26 cellular contexts compared by ENCODE assay signal in the genomic region with DNA sequence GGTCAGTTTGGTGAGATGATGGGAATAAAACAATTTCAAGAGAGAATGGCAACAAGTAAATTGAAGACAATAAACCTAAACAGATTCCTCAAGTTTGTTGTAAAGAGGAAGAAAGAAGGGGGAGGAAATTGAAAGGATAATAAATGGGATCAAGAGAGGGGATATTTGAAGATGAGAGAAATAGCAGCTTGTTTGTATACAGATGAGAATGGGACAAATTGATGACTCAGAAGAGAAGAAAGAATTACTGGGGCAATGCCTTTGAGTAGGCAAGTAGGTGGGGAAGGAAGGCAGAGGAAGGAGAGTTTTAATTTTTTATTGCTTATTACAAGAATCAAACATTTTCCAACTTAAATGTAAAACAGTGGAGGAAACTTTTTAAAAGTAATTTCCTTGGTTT.
"Had no signal": no experiment of that assay in that cellular context is flagged by ENCODE, and none has a peak within 500 bp of the region (broad histone marks: within the 10 kb centered on the region; RNA-seq: fewer than 3 reads in every experiment).

No MANE protein-coding gene starts in this region.

- H3K27me3 ChIP-seq: colonic mucosa, gastroesophageal sphincter, neutrophil, uterus had no signal

- H3K9me3 ChIP-seq: colonic mucosa, neutrophil had no signal

- H3K36me3 ChIP-seq: uterus had no signal

- FAIRE-seq: kidney, small intestine had no signal

- H3K27ac ChIP-seq: colonic mucosa, gastroesophageal sphincter, neutrophil, uterus had no signal

- H3K4me1 ChIP-seq: colonic mucosa, uterus had no signal

- ATAC-seq: activated CD8-positive, alpha-beta memory T cell treated with anti-CD3 and anti-CD28 coated beads, Interleukin-2, amount 10 ng/mL, durations not matched to agents 7 days and 5 days; activated CD8-positive, alpha-beta T cell treated with anti-CD3 and anti-CD28 coated beads, Interleukin-2, amount 10 ng/mL, durations not matched to agents 7 days and 5 days; gastroesophageal sphincter; sciatic nerve; stimulated activated memory B cell treated with anti-CD40 and anti-IgM and Interleukin-4, amounts not matched to agents 10 μg/mL and 1 μg/mL and 100 μg/mL, for 72 hours; stimulated activated naive CD8-positive, alpha-beta T cell treated with anti-CD3 and anti-CD28 coated beads, Interleukin-15, amount 100 ng/mL, for 72 hours had no signal

- DNase-seq: activated CD4-positive, alpha-beta T cell treated with anti-CD3 and anti-CD28 coated beads for 36 hours; activated CD4-positive, CD25-positive, alpha-beta regulatory T cell; activated CD8-positive, alpha-beta memory T cell treated with anti-CD3 and anti-CD28 coated beads, Interleukin-2, amount 10 ng/mL, durations not matched to agents 7 days and 5 days; activated CD8-positive, alpha-beta T cell treated with anti-CD3 and anti-CD28 coated beads, Interleukin-2, amount 10 ng/mL, durations not matched to agents 7 days and 5 days; activated effector memory CD4-positive, alpha-beta T cell treated with Interleukin-2 at 50 U/mL for 16 hours; activated naive CD4-positive, alpha-beta T cell treated with Interleukin-2 at 50 U/mL for 16 hours; activated T-cell treated with anti-CD3 and anti-CD28 coated beads for 4 hours; anterior cingulate cortex; colonic mucosa; effector CD8-positive, alpha-beta T cell; hippocampal formation; kidney; left colon; naive B cell; nephron progenitor cell; small intestine; stimulated activated CD4-positive, alpha-beta T cell treated with anti-CD3 and anti-CD28 coated beads, Interleukin-1b, Interleukin-23, amount 100 ng/mL, for 48 hours; stimulated activated CD4-positive, alpha-beta T cell treated with anti-CD3 and anti-CD28 coated beads, Interleukin-4, amount 100 ng/mL, for 4 hours; stimulated activated CD8-positive, alpha-beta memory T cell treated with anti-CD3 and anti-CD28 coated beads, Interleukin-4, amount 100 ng/mL, for 48 hours; stimulated activated naive CD8-positive, alpha-beta T cell treated with anti-CD3 and anti-CD28 coated beads, Interleukin-15, amount 100 ng/mL, for 72 hours; substantia nigra; uterus had no signal

- H3K4me3 ChIP-seq: colonic mucosa, gastroesophageal sphincter, uterus had no signal
